In genomic region chr5:106127341-106127781, GRCh38 we compare ENCODE assay signal across 15 cellular contexts.
A peak's percentile ranks its signal among the peaks of the same experiment; 100 is the strongest.
DNase-seq lines count a peak whose midpoint lies in the region; ATAC-seq and TF ChIP-seq lines count a peak whose summit lies in the region.
"Had no signal": no experiment of that assay in that cellular context is flagged by ENCODE, and none has a peak within 500 bp of the region (broad histone marks: within the 10 kb centered on the region; RNA-seq: fewer than 3 reads in every experiment).

No MANE protein-coding gene starts in this region.

- H3K27me3 ChIP-seq in GM06990 (replicated peaks; ENCODE audit: control insufficient read depth, insufficient read depth, low read length) (no peaks in the 10 kb centered on the region), foreskin keratinocyte (no peaks in the 10 kb centered on the region), colonic mucosa (no peaks in the 10 kb centered on the region)
- H3K27me3 ChIP-seq: dorsolateral prefrontal cortex, upper lobe of left lung had no signal

- DNase-seq in GM06990 (ENCODE audit: extremely low read depth, insufficient read length) (no peak), NCI-H226 (peak; percentile 4), foreskin keratinocyte (peak; percentile 27 to 64), colonic mucosa (no peak), NCI-H1092 treated with DMSO at 0.1 percent for 48 hours (lab: John Stamatoyannopoulos, UW) (no peak), DMS153 treated with DMSO at 0.1 percent for 48 hours (lab: John Stamatoyannopoulos, UW; ENCODE audit: unreplicated experiment) (no peak)
- DNase-seq in activated naive CD4-positive, alpha-beta T cell treated with anti-CD3 and anti-CD28 coated beads, Interleukin-2, amount 50 U/mL, for 16 hours = no peak
- DNase-seq: activated B cell treated with CpG ODN at 0.5 μM for 24 hours, DMS 273 treated with DMSO at 0.1 percent for 48 hours, dorsolateral prefrontal cortex, NCI-H1417 treated with DMSO at 0.1 percent for 48 hours, upper lobe of left lung had no signal

- H3K27ac ChIP-seq in foreskin keratinocyte (no peak overlapping the region), colonic mucosa (no peak overlapping the region)
- H3K27ac ChIP-seq: dorsolateral prefrontal cortex, SK-N-MC, upper lobe of left lung had no signal

- peak; percentile 55 for ATAC-seq in GM21619 (IDR thresholded peaks at IDR 0.05; ENCODE audit: unreplicated experiment)
- peak; percentile 29 for ATAC-seq in foreskin keratinocyte
- ATAC-seq: HepG2 had no signal

- H3K9me3 ChIP-seq in colonic mucosa = no peaks in the 10 kb centered on the region
- H3K9me3 ChIP-seq: upper lobe of left lung had no signal

- no peak overlapping the region for H3K9ac ChIP-seq in colonic mucosa (ENCODE audit: low read depth in 2 of 2, low read length in 2 of 2)

- intact Hi-C loops in colonic mucosa (cut with DNase I) = no loop called here

- no peaks in the 10 kb centered on the region for H3K36me3 ChIP-seq in GM06990 (ENCODE audit: control insufficient read depth, insufficient read depth, low read length)
- no peaks in the 10 kb centered on the region for H3K36me3 ChIP-seq in colonic mucosa
- H3K36me3 ChIP-seq: upper lobe of left lung had no signal

- H3K4me1 ChIP-seq in foreskin keratinocyte (no peaks in the 10 kb centered on the region), colonic mucosa (no peaks in the 10 kb centered on the region)
- H3K4me1 ChIP-seq: upper lobe of left lung had no signal

- TF ChIP-seq CTCF in GM06990 (IDR thresholded peaks at IDR 0.05; ENCODE audit: insufficient read depth, low read length, poor library complexity, severe bottlenecking) (no peak), foreskin keratinocyte (conservative IDR thresholded peaks at IDR 0.05) (no peak), colonic mucosa (IDR thresholded peaks at IDR 0.05) (no peak)

- H3K4me3 ChIP-seq in GM06990 (replicated peaks; ENCODE audit: low read depth, low read length) (peak overlapping the region; percentile 4), colonic mucosa (no peak overlapping the region)
- H3K4me3 ChIP-seq: dorsolateral prefrontal cortex, SK-N-MC, upper lobe of left lung had no signal

Comparison
In these comparisons a context has a peak if more than half of its experiments do, and no peak if none do; other contexts are left out.
1. DNase-seq: peak in NCI-H226 (single experiment) and foreskin keratinocyte (2 of 2); none in GM06990 (single experiment), colonic mucosa (single experiment), activated naive CD4-positive, alpha-beta T cell treated with anti-CD3 and anti-CD28 coated beads, Interleukin-2, amount 50 U/mL, for 16 hours (single experiment), NCI-H1092 treated with DMSO at 0.1 percent for 48 hours (single experiment) and DMS153 treated with DMSO at 0.1 percent for 48 hours (single experiment).